Comparison of ENCODE assay signal across 22 cellular contexts in the genomic region with DNA sequence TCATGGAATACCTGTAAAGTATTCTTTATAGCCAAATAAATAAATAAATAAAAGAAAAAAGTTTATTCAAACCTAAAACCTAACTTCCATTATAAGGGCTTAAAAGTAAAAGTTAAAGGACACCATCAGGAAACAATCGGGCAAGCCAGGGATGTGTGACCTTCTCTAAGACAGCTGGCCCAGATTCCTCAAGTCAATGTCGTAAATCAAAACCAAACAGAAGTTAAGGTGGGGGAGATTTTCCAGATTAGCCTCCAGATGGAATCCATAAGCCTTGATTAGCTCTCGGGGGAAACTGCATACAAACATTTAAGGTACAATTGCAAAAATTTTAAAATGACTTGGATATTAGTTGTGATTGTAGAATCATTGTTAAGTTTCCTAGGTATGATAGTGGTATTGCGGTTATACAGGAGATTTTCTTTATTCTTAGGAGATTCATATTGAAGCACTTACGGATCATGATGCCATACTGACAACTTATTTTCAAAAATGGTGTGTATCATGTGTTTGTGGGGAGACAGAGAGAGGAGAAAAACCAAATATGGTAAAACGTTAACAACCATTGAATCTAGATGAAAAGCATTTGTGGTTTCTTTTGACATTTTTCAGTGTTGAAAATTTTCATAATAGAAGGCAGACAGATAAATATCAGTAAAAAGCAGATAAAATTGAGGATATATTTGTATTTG. TPM values are rescaled to one million over a fixed set of nuclear protein-coding genes. Genes with fewer than 3 reads are reported as not detected.
DNase-seq lines count a peak whose midpoint lies in the region; ATAC-seq and TF ChIP-seq lines count a peak whose summit lies in the region.
"Had no signal": no experiment of that assay in that cellular context is flagged by ENCODE, and none has a peak within 500 bp of the region (broad histone marks: within the 10 kb centered on the region; RNA-seq: fewer than 3 reads in every experiment).

No MANE protein-coding gene starts in this region.

- CTCF ChIA-PET in mammary epithelial cell (lab: Charles Lee; ENCODE audit: low non-redundant PET), result no interaction called here

- no peak overlapping the region for H4K5ac ChIP-seq in mesendoderm (ENCODE audit: low read length)

- no peaks in the 10 kb centered on the region for H3K27me3 ChIP-seq in breast epithelium
- no peaks in the 10 kb centered on the region for H3K27me3 ChIP-seq in mammary epithelial cell (ENCODE audit: insufficient read depth, low read length)
- H3K27me3 ChIP-seq in adipocyte (replicated peaks; ENCODE audit: control insufficient read depth, insufficient read depth, low read length), result no peaks in the 10 kb centered on the region
- no peaks in the 10 kb centered on the region for H3K27me3 ChIP-seq in gastroesophageal sphincter
- no peaks in the 10 kb centered on the region for H3K27me3 ChIP-seq in mesendoderm (ENCODE audit: insufficient read depth, low read length, poor library complexity)
- H3K27me3 ChIP-seq: left lung had no signal

- intact Hi-C loops in breast epithelium (cut with DNase I; ENCODE audit: low total_unique reads), result no loop called here
- intact Hi-C loops in mammary epithelial cell (cut with micrococcal nuclease), result no loop called here

- 80% methylated on average over 6 of the region's 6 CpGs for WGBS in mammary epithelial cell (ENCODE audit: low coverage, missing lambda C conversion rate)
- WGBS in gastroesophageal sphincter (ENCODE audit: low coverage in 1 of 2), 2 donors, result 44 to 55% methylated on average over 6 of the region's 6 CpGs
- no CpG with 5 or more reads among the region's 6 CpGs for WGBS in mesendoderm (ENCODE audit: extremely low coverage, insufficient coverage, low lambda C conversion rate)

- ATAC-seq in gastroesophageal sphincter (no peak), HG03354 (IDR thresholded peaks at IDR 0.05; ENCODE audit: poor library complexity, severe bottlenecking, unreplicated experiment) (no peak)
- ATAC-seq: left lung, PC-3 had no signal

- TF ChIP-seq CTCF in breast epithelium (IDR thresholded peaks at IDR 0.05) (no peak), mammary epithelial cell (conservative IDR thresholded peaks at IDR 0.05 in 1 of 2, IDR thresholded peaks at IDR 0.05 in 1 of 2; ENCODE audit: extremely low read depth in 1 of 2, insufficient read depth in 1 of 2, low read depth in 1 of 2, low read length in 2 of 2) (no peak), nephron (IDR thresholded peaks at IDR 0.05; ENCODE audit: unreplicated experiment in 3 of 3) (no peak), type B pancreatic cell (conservative IDR thresholded peaks at IDR 0.05) (no peak), gastroesophageal sphincter (IDR thresholded peaks at IDR 0.05) (no peak)

- H3K4ac ChIP-seq in mesendoderm (ENCODE audit: low read depth, low read length), result no peak overlapping the region

- in situ Hi-C loops in mammary epithelial cell (cut with MboI; ENCODE audit: low sequenced_read_pairs in 2 of 2), result no loop called here

- H3K27ac ChIP-seq in breast epithelium, result peak overlapping the region; percentile 59 to 72
- H3K27ac ChIP-seq in mammary epithelial cell (ENCODE audit: insufficient read depth, low read depth, low read length), result no peak overlapping the region
- H3K27ac ChIP-seq in gastroesophageal sphincter, result peak overlapping the region in 2 of 4 donors; percentile 41 to 62
- no peak overlapping the region for H3K27ac ChIP-seq in mesendoderm (ENCODE audit: low read depth, low read length)
- H3K27ac ChIP-seq: C4-2B, left lung had no signal

- H3K9ac ChIP-seq in mammary epithelial cell (ENCODE audit: insufficient read depth, low read length) (no peak overlapping the region), adipocyte (ENCODE audit: low read length) (peak overlapping the region; percentile 31), mesendoderm (ENCODE audit: low read length) (no peak overlapping the region)

- H3K4me1 Mint-ChIP-seq in nephron (peaks cover 47% of the 10 kb centered on the region), type B pancreatic cell (ENCODE audit: unreplicated experiment) (peaks cover 37% of the 10 kb centered on the region)

- H3K56ac ChIP-seq in mesendoderm (ENCODE audit: low read length), result no peak overlapping the region

- H3K23ac ChIP-seq in mesendoderm (ENCODE audit: low read length), result no peak overlapping the region

- H2BK120ac ChIP-seq in mesendoderm (ENCODE audit: low read depth, low read length), result no peak overlapping the region

- H3K27me3 Mint-ChIP-seq in nephron (ENCODE audit: low read depth) (no peaks in the 10 kb centered on the region), type B pancreatic cell (peaks cover 6% of the 10 kb centered on the region)
- H3K27me3 Mint-ChIP-seq: central memory CD8-positive, alpha-beta T cell had no signal

- H2BK15ac ChIP-seq in mesendoderm (replicated peaks; ENCODE audit: low read depth), result no peak overlapping the region

- H3K9me3 Mint-ChIP-seq in nephron (peaks cover under 1% of the 10 kb centered on the region), type B pancreatic cell (peaks cover 8% of the 10 kb centered on the region)
- H3K9me3 Mint-ChIP-seq: central memory CD8-positive, alpha-beta T cell had no signal

- no TSS peak for BruUV-seq in mammary epithelial cell (replicated peaks; lab: Mats Ljungman, UMichigan)

- no peaks in the 10 kb centered on the region for H4K20me1 ChIP-seq in mammary epithelial cell (ENCODE audit: insufficient read depth, low read length)

- H3K36me3 Mint-ChIP-seq in nephron (ENCODE audit: low read depth) (peaks cover 16% of the 10 kb centered on the region), type B pancreatic cell (peaks cover 6% of the 10 kb centered on the region)

- DNase-seq in breast epithelium (ENCODE audit: low spot score in 2 of 2), result no peak
- DNase-seq in mammary epithelial cell, result no peak
- DNase-seq in adipocyte (ENCODE audit: low read depth), result no peak
- DNase-seq in type B pancreatic cell (ENCODE audit: extremely low spot score, unreplicated experiment), result no peak
- DNase-seq in mesendoderm, result no peak
- DNase-seq: activated CD4-positive, CD25-positive, alpha-beta regulatory T cell; amniotic stem cell; DMS153; erythroblast; left lung; NCI-H146; NCI-H2171 treated with DMSO at 0.1 percent for 48 hours; NCI-H748 treated with DMSO at 0.1 percent for 48 hours; occipital lobe; PC-3; retina; stimulated activated naive CD4-positive, alpha-beta T cell treated with Interleukin-2 at 50 U/mL for 16 hours had no signal

- no peaks in the 10 kb centered on the region for H3K4me1 ChIP-seq in breast epithelium
- H3K4me1 ChIP-seq in mammary epithelial cell (ENCODE audit: insufficient read depth, low read length), result peaks cover 20% of the 10 kb centered on the region
- H3K4me1 ChIP-seq in adipocyte (ENCODE audit: control insufficient read depth, insufficient read depth, low read length), result peaks cover 53% of the 10 kb centered on the region
- H3K4me1 ChIP-seq in gastroesophageal sphincter, result peaks cover 0 to 65% (median 17%) of the 10 kb centered on the region in 3 donors
- H3K4me1 ChIP-seq in mesendoderm (ENCODE audit: control insufficient read depth, low read depth, low read length), result no peaks in the 10 kb centered on the region

- no peak for TF ChIP-seq EP300 in gastroesophageal sphincter (IDR thresholded peaks at IDR 0.05)

- H3K9me3 ChIP-seq in breast epithelium (no peaks in the 10 kb centered on the region), mammary epithelial cell (replicated peaks; ENCODE audit: insufficient read depth, low read length) (peaks cover under 1% of the 10 kb centered on the region), adipocyte (ENCODE audit: control insufficient read depth, low read length) (no peaks in the 10 kb centered on the region), gastroesophageal sphincter (peaks cover 0 to 10% (median 0%) of the 10 kb centered on the region in 3 donors)
- H3K9me3 ChIP-seq: left lung had no signal

- H3K36me3 ChIP-seq in breast epithelium (no peaks in the 10 kb centered on the region), mammary epithelial cell (ENCODE audit: insufficient read depth, low read length) (no peaks in the 10 kb centered on the region), adipocyte (ENCODE audit: control insufficient read depth, insufficient read depth, low read length, severe bottlenecking) (no peaks in the 10 kb centered on the region), gastroesophageal sphincter (no peaks in the 10 kb centered on the region), mesendoderm (ENCODE audit: control insufficient read depth, insufficient read depth, low read length) (no peaks in the 10 kb centered on the region)
- H3K36me3 ChIP-seq: left lung had no signal

- no peak overlapping the region for H4K8ac ChIP-seq in mesendoderm (ENCODE audit: low read depth, low read length)

- H3K79me2 ChIP-seq in mammary epithelial cell (ENCODE audit: insufficient read depth, low read length), result no peaks in the 10 kb centered on the region
- no peaks in the 10 kb centered on the region for H3K79me2 ChIP-seq in mesendoderm (ENCODE audit: control insufficient read depth, insufficient read depth, low read length)

- no peak for TF ChIP-seq POLR2A in breast epithelium (IDR thresholded peaks at IDR 0.05)
- no peak for TF ChIP-seq POLR2A in gastroesophageal sphincter (IDR thresholded peaks at IDR 0.05)

- H2BK5ac ChIP-seq in mesendoderm (ENCODE audit: low read length), result no peak overlapping the region

- H2AK5ac ChIP-seq in mesendoderm (ENCODE audit: low read length), result no peak overlapping the region

- H3K4me2 ChIP-seq in mammary epithelial cell (ENCODE audit: insufficient read depth, low read depth, low read length), result no peak overlapping the region
- H3K4me2 ChIP-seq in mesendoderm (ENCODE audit: low read length), result no peak overlapping the region

- H3K4me3 ChIP-seq in breast epithelium (no peak overlapping the region), mammary epithelial cell (replicated peaks in 1 of 3; ENCODE audit: insufficient read depth in 1 of 3, low read depth in 2 of 3, low read length in 3 of 3) (no peak overlapping the region), adipocyte (ENCODE audit: low read length) (no peak overlapping the region), gastroesophageal sphincter (no peak overlapping the region), mesendoderm (ENCODE audit: low read length) (no peak overlapping the region)
- H3K4me3 ChIP-seq: left lung had no signal

- H3K79me1 ChIP-seq in mesendoderm (ENCODE audit: low read length), result no peaks in the 10 kb centered on the region

- no peak overlapping the region for H2AFZ ChIP-seq in mammary epithelial cell (ENCODE audit: low read depth, low read length)

- dilution Hi-C loops in mammary epithelial cell (cut with HindIII; ENCODE audit: low sequenced_read_pairs), result no loop called here

- H3K27ac Mint-ChIP-seq in nephron (peak overlapping the region; percentile 54 to 74 (median 65)), type B pancreatic cell (no peak overlapping the region)

- H3K4me3 Mint-ChIP-seq in nephron, result peak overlapping the region in 2 of 3 experiments; percentile 0 to 3
- peak overlapping the region; percentile 7 for H3K4me3 Mint-ChIP-seq in type B pancreatic cell
- H3K4me3 Mint-ChIP-seq: central memory CD8-positive, alpha-beta T cell had no signal

- no peak overlapping the region for H3K18ac ChIP-seq in mesendoderm (ENCODE audit: low read length)

RNA-seq across cellular contexts. Expression of a gene that starts 21.5 kb away (rescaled TPM):
- total RNA-seq in breast epithelium (100 to 1,000 TPM; 127 to 236 (median 163) TPM), mammary epithelial cell (100 to 1,000 TPM in 1 of 2 donors, 10 to 100 TPM in 1; 91.4 to 177 TPM), type B pancreatic cell (ENCODE audit: low replicate concordance) (74.8 and 93.4 TPM in 2 replicates), gastroesophageal sphincter (100 to 1,000 TPM; 122 to 196 (median 159) TPM)
- 134 TPM for polyA plus RNA-seq in mammary epithelial cell
- 122 TPM for polyA minus RNA-seq in mammary epithelial cell
- 40.4 TPM for polyA plus RNA-seq in mesendoderm (2013, experiment 1 of 2)
- 40.6 TPM for polyA plus RNA-seq in mesendoderm (2013, experiment 2 of 2)

RNA-seq across cellular contexts. Expression of a gene that starts 37.0 kb away (rescaled TPM):
- total RNA-seq in breast epithelium (10 to 100 TPM; 18.6 to 49.6 (median 35.4) TPM), mammary epithelial cell (10 to 100 TPM; 17.2 to 17.5 TPM), type B pancreatic cell (ENCODE audit: low replicate concordance) (45.6 and 49.8 TPM in 2 replicates), gastroesophageal sphincter (10 to 100 TPM; 19.1 to 34.9 (median 21.4) TPM)
- polyA plus RNA-seq in mammary epithelial cell, result 6.7 TPM
- polyA minus RNA-seq in mammary epithelial cell, result 40.5 TPM
- polyA plus RNA-seq in mesendoderm (2013, experiment 1 of 2), result 18.0 TPM
- 18.4 TPM for polyA plus RNA-seq in mesendoderm (2013, experiment 2 of 2)

Comparison
In these comparisons a context has a peak if more than half of its experiments do, and no peak if none do; other contexts are left out.
1. H3K27ac ChIP-seq: peak in breast epithelium (2 of 2); none in mammary epithelial cell (single experiment) and mesendoderm (single experiment).